Comparison of ENCODE assay signal across 13 cellular contexts in genomic region chr14:77076118-77076631, GRCh38. TPM values are rescaled to one million over a fixed set of nuclear protein-coding genes. Genes with fewer than 3 reads are reported as not detected.
A peak's percentile ranks its signal among the peaks of the same experiment; 100 is the strongest.
DNase-seq lines count a peak whose midpoint lies in the region; ATAC-seq, FAIRE-seq and TF ChIP-seq lines count a peak whose summit lies in the region.
"Had no signal": no experiment of that assay in that cellular context is flagged by ENCODE, and none has a peak within 500 bp of the region (broad histone marks: within the 10 kb centered on the region; RNA-seq: fewer than 3 reads in every experiment).

No MANE protein-coding gene starts in this region.

- H3K27ac ChIP-seq in HCT116 (ENCODE audit: low read depth, low read length), result no peak overlapping the region
- peak overlapping the region; percentile 46 for H3K27ac ChIP-seq in layer of hippocampus (ENCODE audit: low read depth, low read length)
- H3K27ac ChIP-seq in sigmoid colon, result peak overlapping the region; percentile 63 to 84 (median 72)
- H3K27ac ChIP-seq: SJCRH30 had no signal

- no peak for TF ChIP-seq RAD21 in HCT116 (IDR thresholded peaks at IDR 0.05; ENCODE audit: low read depth)

- H3K4me3 ChIP-seq in HCT116 (replicated peaks in 1 of 2; ENCODE audit: low read depth in 1 of 2, low read length in 2 of 2) (no peak overlapping the region), sigmoid colon (peak overlapping the region in 2 of 4 donors; percentile 14 to 18)
- H3K4me3 ChIP-seq: SJCRH30 had no signal

- FAIRE-seq in GM12892 (lab: Jason Lieb, UNC), result no peak
- FAIRE-seq: islet of Langerhans had no signal

- POLR2A ChIA-PET in HCT116 (lab: Charles Lee), result interaction anchor here (0.7 to 1.2 kb wide), 2 partner anchors 20 to 54 kb away, joined by 3 to 4 read pairs; no protein-coding TSS in a partner anchor

- H3K27me3 Mint-ChIP-seq in dendritic cell treated with granulocyte-macrophage colony-stimulating factor and Interleukin-4, amounts not matched to agents 40 ng/mL and 50 ng/mL, for 4 days, result no peaks in the 10 kb centered on the region
- H3K27me3 Mint-ChIP-seq: activated T-cell treated with anti-CD3 and anti-CD28 coated beads, Interleukin-2, amount 50 U/mL, for 24 hours had no signal

- intact Hi-C loops in HCT116 (cut with micrococcal nuclease) (no loop called here), sigmoid colon (cut with DNase I) (no loop called here)
- intact Hi-C loops in dendritic cell treated with granulocyte-macrophage colony-stimulating factor and Interleukin-4, amounts not matched to agents 40 ng/mL and 50 ng/mL, for 4 days (cut with micrococcal nuclease), result loop anchor here (10.0 kb wide), 1 partner anchor 361 kb away; no protein-coding TSS in a partner anchor

- H3K4me1 Mint-ChIP-seq in dendritic cell treated with granulocyte-macrophage colony-stimulating factor and Interleukin-4, amounts not matched to agents 40 ng/mL and 50 ng/mL, for 4 days (ENCODE audit: low read depth), result peaks cover 15% of the 10 kb centered on the region
- H3K4me1 Mint-ChIP-seq: CD4-positive, alpha-beta memory T cell had no signal

- 46 to 63% methylated on average over 10 of the region's 10 CpGs for WGBS in sigmoid colon, 2 donors

- H3K4me3 Mint-ChIP-seq in dendritic cell treated with granulocyte-macrophage colony-stimulating factor and Interleukin-4, amounts not matched to agents 40 ng/mL and 50 ng/mL, for 4 days, result no peak overlapping the region
- H3K4me3 Mint-ChIP-seq: activated T-cell treated with anti-CD3 and anti-CD28 coated beads, Interleukin-2, amount 50 U/mL, for 24 hours; CD4-positive, alpha-beta memory T cell had no signal

- no peak for TF ChIP-seq CTCF in HCT116 (IDR thresholded peaks at IDR 0.05 in 2 of 3, conservative IDR thresholded peaks at IDR 0.05 in 1 of 3; ENCODE audit: borderline replicate concordance in 1 of 3, insufficient read depth in 1 of 3, low read depth in 2 of 3, low read length in 2 of 3)
- TF ChIP-seq CTCF in sigmoid colon (IDR thresholded peaks at IDR 0.05), result no peak

- no peak overlapping the region for H3K4me2 ChIP-seq in HCT116 (ENCODE audit: low read length)

- H3K9me3 Mint-ChIP-seq in dendritic cell treated with granulocyte-macrophage colony-stimulating factor and Interleukin-4, amounts not matched to agents 40 ng/mL and 50 ng/mL, for 4 days, result peaks cover 8% of the 10 kb centered on the region

- RAD21 ChIA-PET in HCT116 (lab: Charles Lee; ENCODE audit: low non-redundant PET in 1 of 2, low total read pairs in 2 of 2, uncharacterized antibody in 2 of 2, unreplicated experiment in 2 of 2), result interaction anchor here (1.0 to 1.3 kb wide), 2 partner anchors 9 to 200 kb away, joined by 3 to 4 read pairs; no protein-coding TSS in a partner anchor

- peak; percentile 21 to 86 (median 55) for TF ChIP-seq EP300 in sigmoid colon (IDR thresholded peaks at IDR 0.05)

- no peaks in the 10 kb centered on the region for H3K79me2 ChIP-seq in HCT116 (ENCODE audit: insufficient read depth, low read length)

- no TSS peak for BruUV-seq in HCT116 (replicated peaks; lab: Mats Ljungman, UMichigan)

- H3K36me3 ChIP-seq in HCT116 (ENCODE audit: control insufficient read depth in 1 of 2, insufficient read depth in 2 of 2, low read length in 2 of 2) (no peaks in the 10 kb centered on the region), sigmoid colon (no peaks in the 10 kb centered on the region)
- H3K36me3 ChIP-seq: SJCRH30 had no signal

- no peaks in the 10 kb centered on the region for H3K36me3 Mint-ChIP-seq in dendritic cell treated with granulocyte-macrophage colony-stimulating factor and Interleukin-4, amounts not matched to agents 40 ng/mL and 50 ng/mL, for 4 days (ENCODE audit: low read depth)
- H3K36me3 Mint-ChIP-seq: CD4-positive, alpha-beta memory T cell had no signal

- no peaks in the 10 kb centered on the region for H3K9me2 ChIP-seq in HCT116 (ENCODE audit: insufficient read depth)

- CTCF ChIA-PET in HCT116 (lab: Charles Lee), result interaction anchor here (0.8 to 2.0 kb wide), 6 partner anchors 10 to 240 kb away, joined by 3 to 11 read pairs (median 4); no protein-coding TSS in a partner anchor

- ATAC-seq in HCT116 (no peak), GM19397 (IDR thresholded peaks at IDR 0.05; ENCODE audit: unreplicated experiment) (no peak), GM18519 (IDR thresholded peaks at IDR 0.05; ENCODE audit: low FRiP score, unreplicated experiment) (no peak)

- peak overlapping the region; percentile 61 for H2AFZ ChIP-seq in HCT116 (ENCODE audit: low read depth, low read length, poor library complexity, severe bottlenecking)

- H3K9ac ChIP-seq in HCT116 (ENCODE audit: low read length), result no peak overlapping the region

- H4K20me1 ChIP-seq in HCT116 (ENCODE audit: insufficient read depth), result no peaks in the 10 kb centered on the region

- TF ChIP-seq POLR2A in HCT116 (IDR thresholded peaks at IDR 0.05; ENCODE audit: borderline replicate concordance, extremely low read depth, insufficient read depth, insufficient read length), result no peak
- TF ChIP-seq POLR2A in sigmoid colon (IDR thresholded peaks at IDR 0.05), result peak; percentile 10 to 11
- no peak for TF ChIP-seq POLR2A in GM12892 (IDR thresholded peaks at IDR 0.05; ENCODE audit: low read depth, low read length)

- H3K4me1 ChIP-seq in HCT116 (ENCODE audit: control insufficient read depth in 1 of 2, insufficient read depth in 2 of 2, low read length in 2 of 2), result peaks cover 19 to 31% of the 10 kb centered on the region in 2 experiments
- peaks cover 0 to 8% (median 0%) of the 10 kb centered on the region in 4 donors for H3K4me1 ChIP-seq in sigmoid colon
- H3K4me1 ChIP-seq: SJCRH30 had no signal

- H3K9me3 ChIP-seq in HCT116 (ENCODE audit: control insufficient read depth in 1 of 2, insufficient read depth in 1 of 2, low read depth in 1 of 2, low read length in 2 of 2) (peaks cover 0 to 4% of the 10 kb centered on the region in 2 experiments; a peak in 1 of 4 replicates), sigmoid colon (peaks cover 0 to 6% (median 0%) of the 10 kb centered on the region in 4 donors)
- H3K9me3 ChIP-seq: SJCRH30 had no signal

- H3K27ac Mint-ChIP-seq in dendritic cell treated with granulocyte-macrophage colony-stimulating factor and Interleukin-4, amounts not matched to agents 40 ng/mL and 50 ng/mL, for 4 days, result peak overlapping the region; percentile 65
- H3K27ac Mint-ChIP-seq: activated T-cell treated with anti-CD3 and anti-CD28 coated beads, Interleukin-2, amount 50 U/mL, for 24 hours; CD4-positive, alpha-beta memory T cell had no signal

- no peak for DNase-seq in HCT116 (ENCODE audit: low read depth, low spot score)
- DNase-seq in sigmoid colon, result peak; percentile 89
- no peak for DNase-seq in GM12892 (ENCODE audit: insufficient read length)
- DNase-seq in T-helper 2 cell, result no peak
- DNase-seq: activated T-cell treated with anti-CD3 and anti-CD28 coated beads, Interleukin-2, amount 50 U/mL, for 24 hours; CD4-positive, alpha-beta memory T cell; MM.1S; SJCRH30 had no signal

- no peaks in the 10 kb centered on the region for H3K27me3 ChIP-seq in HCT116 (ENCODE audit: insufficient read depth, low read length)
- no peaks in the 10 kb centered on the region for H3K27me3 ChIP-seq in layer of hippocampus (ENCODE audit: control insufficient read depth, insufficient read depth, low read length)
- H3K27me3 ChIP-seq in sigmoid colon, result no peaks in the 10 kb centered on the region
- H3K27me3 ChIP-seq: SJCRH30 had no signal

TF ChIP-seq in HCT116, 20 proteins besides CTCF, POLR2A, EP300 and RAD21:
- TF ChIP-seq ELF1 (IDR thresholded peaks at IDR 0.05; ENCODE audit: borderline replicate concordance, low read depth) (no peak), SIN3A (IDR thresholded peaks at IDR 0.05; ENCODE audit: low read depth) (no peak), SRF (IDR thresholded peaks at IDR 0.05; ENCODE audit: low read depth) (no peak), JUND (IDR thresholded peaks at IDR 0.05) (no peak)
TF ChIP-seq in HCT116: peak in this region for 0.

RNA-seq across cellular contexts. Expression of gene CIPC, which starts 21.9 kb away (rescaled TPM):
- total RNA-seq in HCT116 (2021; ENCODE audit: unreplicated experiment), result 20.6 TPM
- polyA plus RNA-seq in HCT116 (2012), result 7.4 and 8.7 TPM in 2 replicates
- total RNA-seq in sigmoid colon, result 10 to 100 TPM; 59.7 to 96.1 (median 77.7) TPM
- polyA plus RNA-seq in sigmoid colon, result 10 to 100 TPM; 14.8 to 21.0 (median 18.0) TPM
- 11.6 TPM for polyA plus RNA-seq in GM12892 (2012; ENCODE audit: missing spikeins)

RNA-seq across cellular contexts. Expression of gene IRF2BPL, which starts 47.7 kb away (rescaled TPM):
- total RNA-seq in HCT116 (2021; ENCODE audit: unreplicated experiment) (74.6 TPM), sigmoid colon (10 to 100 TPM; 34.7 to 63.1 (median 57.9) TPM)
- polyA plus RNA-seq in HCT116 (2012), result 47.4 and 49.8 TPM in 2 replicates
- 10 to 100 TPM in 1 of 3 donors, 1 to 10 TPM in 2; 3.0 to 13.8 (median 6.6) TPM for polyA plus RNA-seq in sigmoid colon
- polyA plus RNA-seq in GM12892 (2012; ENCODE audit: missing spikeins), result 3.9 TPM

Comparison
In these comparisons a context has a peak if more than half of its experiments do, and no peak if none do; other contexts are left out.
1. POLR2A ChIP-seq: peak in sigmoid colon (2 of 2); none in HCT116 (single experiment) and GM12892 (single experiment).